22 cellular contexts compared by ENCODE assay signal in genomic region chr9:92962846-92963245, GRCh38. TPM values are rescaled to one million over a fixed set of nuclear protein-coding genes. Genes with fewer than 3 reads are reported as not detected.
DNase-seq lines count a peak whose midpoint lies in the region; ATAC-seq lines count a peak whose summit lies in the region.
"Had no signal": no experiment of that assay in that cellular context is flagged by ENCODE, and none has a peak within 500 bp of the region (broad histone marks: within the 10 kb centered on the region; RNA-seq: fewer than 3 reads in every experiment).

No MANE protein-coding gene starts in this region.

- peaks cover 14% of the 10 kb centered on the region for H3K9me3 Mint-ChIP-seq in activated T-cell treated with anti-CD3 and anti-CD28 coated beads, Interleukin-2, amount 50 U/mL, for 24 hours
- H3K9me3 Mint-ChIP-seq in activated T-cell treated with anti-CD3 and anti-CD28 coated beads, Interleukin-2, amount 50 U/mL, for 4 hours = peaks cover 5% of the 10 kb centered on the region
- H3K9me3 Mint-ChIP-seq in activated naive CD8-positive, alpha-beta T cell treated with anti-CD3 and anti-CD28 coated beads, Interleukin-2, amount 10 ng/mL, durations not matched to agents 7 days and 5 days = peaks cover 6% of the 10 kb centered on the region
- no peaks in the 10 kb centered on the region for H3K9me3 Mint-ChIP-seq in stimulated activated memory B cell treated with anti-CD40 and anti-IgM and Interleukin-4, amounts not matched to agents 10 μg/mL and 1 μg/mL and 100 μg/mL, for 72 hours

- H3K27ac Mint-ChIP-seq in activated T-cell treated with anti-CD3 and anti-CD28 coated beads, Interleukin-2, amount 50 U/mL, for 24 hours = peak overlapping the region; percentile 92
- peak overlapping the region; percentile 98 for H3K27ac Mint-ChIP-seq in activated naive CD8-positive, alpha-beta T cell treated with anti-CD3 and anti-CD28 coated beads, Interleukin-2, amount 10 ng/mL, durations not matched to agents 7 days and 5 days
- peak overlapping the region; percentile 79 for H3K27ac Mint-ChIP-seq in stimulated activated memory B cell treated with anti-CD40 and anti-IgM and Interleukin-4, amounts not matched to agents 10 μg/mL and 1 μg/mL and 100 μg/mL, for 72 hours
- H3K27ac Mint-ChIP-seq: H9 had no signal

- H3K27me3 Mint-ChIP-seq in activated T-cell treated with anti-CD3 and anti-CD28 coated beads, Interleukin-2, amount 50 U/mL, for 24 hours = no peaks in the 10 kb centered on the region
- H3K27me3 Mint-ChIP-seq in activated T-cell treated with anti-CD3 and anti-CD28 coated beads, Interleukin-2, amount 50 U/mL, for 4 hours (ENCODE audit: low read depth) = no peaks in the 10 kb centered on the region
- no peaks in the 10 kb centered on the region for H3K27me3 Mint-ChIP-seq in activated naive CD8-positive, alpha-beta T cell treated with anti-CD3 and anti-CD28 coated beads, Interleukin-2, amount 10 ng/mL, durations not matched to agents 7 days and 5 days
- no peaks in the 10 kb centered on the region for H3K27me3 Mint-ChIP-seq in stimulated activated memory B cell treated with anti-CD40 and anti-IgM and Interleukin-4, amounts not matched to agents 10 μg/mL and 1 μg/mL and 100 μg/mL, for 72 hours

- no peak for ATAC-seq in activated T-cell treated with anti-CD3 and anti-CD28 coated beads, Interleukin-2, amount 50 U/mL, for 4 hours
- ATAC-seq in activated naive CD8-positive, alpha-beta T cell treated with anti-CD3 and anti-CD28 coated beads, Interleukin-2, amount 10 ng/mL, durations not matched to agents 7 days and 5 days (ENCODE audit: low read depth) = no peak
- ATAC-seq in stimulated activated memory B cell treated with anti-CD40 and anti-IgM and Interleukin-4, amounts not matched to agents 10 μg/mL and 1 μg/mL and 100 μg/mL, for 72 hours = no peak
- ATAC-seq in GM21360 (IDR thresholded peaks at IDR 0.05; ENCODE audit: unreplicated experiment) = no peak
- ATAC-seq: gastrocnemius medialis, K562 had no signal

- peaks cover 62% of the 10 kb centered on the region for H3K4me1 Mint-ChIP-seq in activated T-cell treated with anti-CD3 and anti-CD28 coated beads, Interleukin-2, amount 50 U/mL, for 24 hours (ENCODE audit: low read depth)
- H3K4me1 Mint-ChIP-seq in activated T-cell treated with anti-CD3 and anti-CD28 coated beads, Interleukin-2, amount 50 U/mL, for 4 hours (ENCODE audit: low read depth) = peaks cover 62% of the 10 kb centered on the region
- peaks cover 40% of the 10 kb centered on the region for H3K4me1 Mint-ChIP-seq in activated naive CD8-positive, alpha-beta T cell treated with anti-CD3 and anti-CD28 coated beads, Interleukin-2, amount 10 ng/mL, durations not matched to agents 7 days and 5 days
- peaks cover 51% of the 10 kb centered on the region for H3K4me1 Mint-ChIP-seq in stimulated activated memory B cell treated with anti-CD40 and anti-IgM and Interleukin-4, amounts not matched to agents 10 μg/mL and 1 μg/mL and 100 μg/mL, for 72 hours

- DNase-seq in activated T-cell treated with anti-CD3 and anti-CD28 coated beads, Interleukin-2, amount 50 U/mL, for 24 hours = peak; percentile 28
- DNase-seq in activated T-cell treated with anti-CD3 and anti-CD28 coated beads, Interleukin-2, amount 50 U/mL, for 4 hours = no peak
- DNase-seq in D341Med (ENCODE audit: low spot score) (peak; percentile 4), NCI-H1694 treated with DMSO at 0.1 percent for 48 hours (lab: John Stamatoyannopoulos, UW) (no peak), NCI-H146 treated with DMSO at 0.1 percent for 48 hours (lab: John Stamatoyannopoulos, UW; ENCODE audit: unreplicated experiment) (no peak)
- DNase-seq in activated naive CD8-positive, alpha-beta T cell treated with anti-CD3 and anti-CD28 coated beads, Interleukin-2, amount 10 ng/mL, durations not matched to agents 7 days and 5 days = peak; percentile 24
- DNase-seq: activated CD4-positive, alpha-beta T cell treated with anti-CD3 and anti-CD28 coated beads, Interleukin-2, amount 50 U/mL, for 48 hours; central memory CD4-positive, alpha-beta T cell; effector CD4-positive, alpha-beta T cell; gastrocnemius medialis; H9; hypothalamus; kidney; NCI-H1694; NCI-H2227 treated with DMSO at 0.1 percent for 48 hours; NCI-H82; Right ventricle myocardium superior had no signal

- H3K36me3 Mint-ChIP-seq in activated T-cell treated with anti-CD3 and anti-CD28 coated beads, Interleukin-2, amount 50 U/mL, for 24 hours (ENCODE audit: low read depth) = peaks cover 55% of the 10 kb centered on the region
- H3K36me3 Mint-ChIP-seq in activated T-cell treated with anti-CD3 and anti-CD28 coated beads, Interleukin-2, amount 50 U/mL, for 4 hours (ENCODE audit: insufficient read depth) = peaks cover 7% of the 10 kb centered on the region
- peaks cover 40% of the 10 kb centered on the region for H3K36me3 Mint-ChIP-seq in activated naive CD8-positive, alpha-beta T cell treated with anti-CD3 and anti-CD28 coated beads, Interleukin-2, amount 10 ng/mL, durations not matched to agents 7 days and 5 days
- peaks cover 21% of the 10 kb centered on the region for H3K36me3 Mint-ChIP-seq in stimulated activated memory B cell treated with anti-CD40 and anti-IgM and Interleukin-4, amounts not matched to agents 10 μg/mL and 1 μg/mL and 100 μg/mL, for 72 hours

- H3K4me3 Mint-ChIP-seq in activated T-cell treated with anti-CD3 and anti-CD28 coated beads, Interleukin-2, amount 50 U/mL, for 24 hours = no peak overlapping the region
- H3K4me3 Mint-ChIP-seq in activated T-cell treated with anti-CD3 and anti-CD28 coated beads, Interleukin-2, amount 50 U/mL, for 4 hours = no peak overlapping the region
- peak overlapping the region; percentile 92 for H3K4me3 Mint-ChIP-seq in activated naive CD8-positive, alpha-beta T cell treated with anti-CD3 and anti-CD28 coated beads, Interleukin-2, amount 10 ng/mL, durations not matched to agents 7 days and 5 days
- no peak overlapping the region for H3K4me3 Mint-ChIP-seq in stimulated activated memory B cell treated with anti-CD40 and anti-IgM and Interleukin-4, amounts not matched to agents 10 μg/mL and 1 μg/mL and 100 μg/mL, for 72 hours
- H3K4me3 Mint-ChIP-seq: H9 had no signal

- POLR2A ChIA-PET in activated naive CD8-positive, alpha-beta T cell treated with anti-CD3 and anti-CD28 coated beads, Interleukin-2, amount 10 ng/mL, durations not matched to agents 7 days and 5 days (lab: Charles Lee) = interaction anchor here (0.5 to 2.0 kb wide), 8 partner anchors 8 to 182 kb away, joined by 3 to 11 read pairs (median 4); partner anchors contain the start of gene NINJ1

RNA-seq across cellular contexts. Expression of gene FGD3, which starts 15.5 kb away (rescaled TPM):
- 10 to 100 TPM; 32.5 to 36.3 (median 32.6) TPM for total RNA-seq in activated T-cell treated with anti-CD3 and anti-CD28 coated beads, Interleukin-2, amount 50 U/mL, for 4 hours
- total RNA-seq in activated naive CD8-positive, alpha-beta T cell treated with anti-CD3 and anti-CD28 coated beads, Interleukin-2, amount 10 ng/mL, durations not matched to agents 7 days and 5 days = 100 to 1,000 TPM; 160 to 161 TPM
- total RNA-seq: lung microvascular endothelial cell, osteocyte had no signal

Comparison
In these comparisons a context has a peak if more than half of its experiments do, and no peak if none do; other contexts are left out.
1. DNase-seq: peak in activated T-cell treated with anti-CD3 and anti-CD28 coated beads, Interleukin-2, amount 50 U/mL, for 24 hours (single experiment), D341Med (single experiment) and activated naive CD8-positive, alpha-beta T cell treated with anti-CD3 and anti-CD28 coated beads, Interleukin-2, amount 10 ng/mL, durations not matched to agents 7 days and 5 days (single experiment); none in activated T-cell treated with anti-CD3 and anti-CD28 coated beads, Interleukin-2, amount 50 U/mL, for 4 hours (single experiment), NCI-H1694 treated with DMSO at 0.1 percent for 48 hours (single experiment) and NCI-H146 treated with DMSO at 0.1 percent for 48 hours (single experiment).
2. RNA of gene FGD3, which starts 15.5 kb away (total RNA-seq): 160 to 161 TPM in activated naive CD8-positive, alpha-beta T cell treated with anti-CD3 and anti-CD28 coated beads, Interleukin-2, amount 10 ng/mL, durations not matched to agents 7 days and 5 days; 32.5 to 36.3 TPM in activated T-cell treated with anti-CD3 and anti-CD28 coated beads, Interleukin-2, amount 50 U/mL, for 4 hours; every median in the first group is over 4 times any median in the second.
3. Peak in every context shown above with its lines, with median percentiles within 50 percentile points of each other: H3K27ac Mint-ChIP-seq.